Comparison of ENCODE assay signal across 8 cellular contexts in genomic region chr11:131748146-131749050, GRCh38.
DNase-seq lines count a peak whose midpoint lies in the region; ATAC-seq and TF ChIP-seq lines count a peak whose summit lies in the region.

No MANE protein-coding gene starts in this region.

- H3K36me3 Mint-ChIP-seq in brain = no peaks in the 10 kb centered on the region

- TF ChIP-seq CTCF in brain (conservative IDR thresholded peaks at IDR 0.05) (peak; percentile 89 to 93), omental fat pad (IDR thresholded peaks at IDR 0.05) (no peak)

- H3K27ac Mint-ChIP-seq in brain = peak overlapping the region in 4 of 5 experiments; percentile 7 to 31 (median 24)

- H3K4me1 Mint-ChIP-seq in brain = peaks cover 21% of the 10 kb centered on the region

- peak overlapping the region in 1 of 5 experiments; percentile 23 for H3K4me3 Mint-ChIP-seq in brain

- peaks cover 0 to 8% (median 3%) of the 10 kb centered on the region in 5 experiments for H3K9me3 Mint-ChIP-seq in brain

- DNase-seq in C1 segment of cervical spinal cord (lab: John Stamatoyannopoulos, UW) (peak in 12 of 14 donors; percentile 30 to 84 (median 52)), NCI-H774 (lab: John Stamatoyannopoulos, UW) (peak; percentile 29), islet precursor cell (peak; percentile 72), omental fat pad (ENCODE audit: low spot score) (no peak)
- DNase-seq in stimulated activated CD4-positive, alpha-beta T cell treated with anti-CD3 and anti-CD28 coated beads, Interleukin-2, amount 100 ng/mL, for 24 hours = peak; percentile 22 to 49

- no peaks in the 10 kb centered on the region for H3K27me3 Mint-ChIP-seq in brain

- ATAC-seq in GM18502 (IDR thresholded peaks at IDR 0.05; ENCODE audit: poor library complexity, unreplicated experiment) (peak; percentile 70), HG03432 (IDR thresholded peaks at IDR 0.05; ENCODE audit: unreplicated experiment) (peak; percentile 87), omental fat pad (ENCODE audit: low FRiP score) (no peak)

Comparison
In these comparisons a context has a peak if more than half of its experiments do, and no peak if none do; other contexts are left out.
1. CTCF ChIP-seq: peak in brain (2 of 2); none in omental fat pad (0 of 3).